Comparison of ENCODE assay signal across 1 cellular context in the genomic region with DNA sequence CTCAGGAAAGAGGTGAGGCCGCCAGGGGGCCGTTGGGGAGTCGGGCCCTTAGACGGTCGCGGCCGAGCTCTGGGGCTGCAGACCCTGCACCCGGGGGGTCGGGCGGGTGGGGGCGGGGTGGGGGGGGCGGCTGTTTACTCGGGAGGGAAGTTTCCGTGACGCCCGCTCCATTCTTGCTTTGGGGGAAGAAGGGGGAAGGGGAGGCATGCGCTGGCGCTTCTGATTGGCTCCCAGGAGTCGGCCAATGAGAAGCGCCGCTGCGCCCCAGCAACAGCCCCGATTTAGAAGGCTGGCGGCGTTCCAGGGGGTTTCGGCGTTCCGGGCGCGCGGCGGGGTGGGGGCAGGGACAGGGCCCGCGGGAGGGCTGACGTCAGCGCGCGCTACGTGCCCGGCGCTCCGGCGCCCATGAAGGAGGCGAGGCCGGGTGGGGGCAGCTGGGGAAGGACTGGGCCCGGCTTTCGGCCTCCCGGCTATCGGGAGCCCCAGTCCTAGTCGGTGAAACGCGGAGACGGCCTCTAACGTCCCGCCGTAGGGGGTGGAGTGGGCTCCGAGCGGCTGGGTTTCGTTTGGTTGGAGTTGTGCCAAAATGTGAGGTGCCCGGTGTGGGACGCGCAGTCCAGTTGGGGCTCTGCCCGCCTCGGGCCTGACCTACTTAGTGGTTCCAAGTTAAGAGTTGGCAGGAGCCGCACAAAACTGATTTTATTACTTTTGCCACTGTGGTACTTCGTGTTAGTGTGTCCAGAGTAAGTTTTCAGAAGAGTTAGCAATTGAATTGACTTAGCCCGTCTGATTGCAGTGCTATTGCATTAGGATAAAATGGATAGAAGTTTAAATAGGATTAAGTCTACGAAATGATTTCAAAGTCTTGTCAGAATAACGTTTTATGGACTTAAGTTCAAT.
TF ChIP-seq lines count a peak whose summit lies in the region.

No MANE protein-coding gene starts in this region.

TF ChIP-seq in HCT116, 20 proteins besides CTCF, POLR2A, EP300 and RAD21 (continued from another document):
- no peak for TF ChIP-seq REST (IDR thresholded peaks at IDR 0.05; ENCODE audit: low read depth)
- TF ChIP-seq ZNF274 (IDR thresholded peaks at IDR 0.05; ENCODE audit: low read depth, low read length) = no peak
- no peak for TF ChIP-seq EZH2 (IDR thresholded peaks at IDR 0.05)
- TF ChIP-seq POLR2AphosphoS5 (IDR thresholded peaks at IDR 0.05; ENCODE audit: low read depth, low read length) = peak; percentile 98
- TF ChIP-seq CBX3 (IDR thresholded peaks at IDR 0.05; ENCODE audit: low read depth) = peak; percentile 74; the same call in 1 of the 2 replicates
- peak; percentile 18; the same call in 1 of the 2 replicates for TF ChIP-seq CEBPB (IDR thresholded peaks at IDR 0.05; ENCODE audit: low read depth)
- 0 out of 2 replicates have a peak, but pooled peaks have one; percentile 25 for TF ChIP-seq EGR1 (IDR thresholded peaks at IDR 0.05; ENCODE audit: low read depth)
- TF ChIP-seq FOSL1 (IDR thresholded peaks at IDR 0.05; ENCODE audit: low read depth) = peak; percentile 24; the same call in 1 of the 2 replicates
- TF ChIP-seq, protein P1, sequence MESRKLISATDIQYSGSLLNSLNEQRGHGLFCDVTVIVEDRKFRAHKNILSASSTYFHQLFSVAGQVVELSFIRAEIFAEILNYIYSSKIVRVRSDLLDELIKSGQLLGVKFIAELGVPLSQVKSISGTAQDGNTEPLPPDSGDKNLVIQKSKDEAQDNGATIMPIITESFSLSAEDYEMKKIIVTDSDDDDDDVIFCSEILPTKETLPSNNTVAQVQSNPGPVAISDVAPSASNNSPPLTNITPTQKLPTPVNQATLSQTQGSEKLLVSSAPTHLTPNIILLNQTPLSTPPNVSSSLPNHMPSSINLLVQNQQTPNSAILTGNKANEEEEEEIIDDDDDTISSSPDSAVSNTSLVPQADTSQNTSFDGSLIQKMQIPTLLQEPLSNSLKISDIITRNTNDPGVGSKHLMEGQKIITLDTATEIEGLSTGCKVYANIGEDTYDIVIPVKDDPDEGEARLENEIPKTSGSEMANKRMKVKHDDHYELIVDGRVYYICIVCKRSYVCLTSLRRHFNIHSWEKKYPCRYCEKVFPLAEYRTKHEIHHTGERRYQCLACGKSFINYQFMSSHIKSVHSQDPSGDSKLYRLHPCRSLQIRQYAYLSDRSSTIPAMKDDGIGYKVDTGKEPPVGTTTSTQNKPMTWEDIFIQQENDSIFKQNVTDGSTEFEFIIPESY (IDR thresholded peaks at IDR 0.05; ENCODE audit: extremely low read depth, insufficient replicate concordance, low read length) = peak; percentile 9
- TF ChIP-seq JUND (IDR thresholded peaks at IDR 0.05) = peak; percentile 55
- TF ChIP-seq SRF (IDR thresholded peaks at IDR 0.05; ENCODE audit: low read depth) = no peak
- TF ChIP-seq SIN3A (IDR thresholded peaks at IDR 0.05; ENCODE audit: low read depth) = peak; percentile 81
